In genomic region chr17:44757918-44758413, GRCh38 we compare ENCODE assay signal across 14 cellular contexts. TPM values are rescaled to one million over a fixed set of nuclear protein-coding genes. Genes with fewer than 3 reads are reported as not detected.
DNase-seq lines count a peak whose midpoint lies in the region; ATAC-seq, FAIRE-seq and TF ChIP-seq lines count a peak whose summit lies in the region.
"Had no signal": no experiment of that assay in that cellular context is flagged by ENCODE, and none has a peak within 500 bp of the region (broad histone marks: within the 10 kb centered on the region; RNA-seq: fewer than 3 reads in every experiment).

No MANE protein-coding gene starts in this region.

- intact Hi-C loops in naive thymus-derived CD4-positive, alpha-beta T cell (cut with micrococcal nuclease), result no loop called here

- peaks cover 0 to 15% of the 10 kb centered on the region in 2 donors for H3K27me3 ChIP-seq in naive thymus-derived CD4-positive, alpha-beta T cell (ENCODE audit: control insufficient read depth in 2 of 2, insufficient read depth in 2 of 2, low read length in 2 of 2)

- H3K4me2 ChIP-seq in A549, result peak overlapping the region; percentile 100; the same call in 1 of the 3 replicates

- CTCF ChIA-PET in A549 (lab: Yijun Ruan, JAX), result interaction anchor here (1.0 to 5.4 kb wide), 5 partner anchors 16 to 120 kb away, joined by 3 to 27 read pairs (median 15); no protein-coding TSS in a partner anchor
- CTCF ChIA-PET in naive thymus-derived CD4-positive, alpha-beta T cell (lab: Charles Lee), result no interaction called here

- no peak for TF ChIP-seq POLR2A in A549 (IDR thresholded peaks at IDR 0.05; ENCODE audit: low read length)

- H3K9me3 ChIP-seq in A549, result no peaks in the 10 kb centered on the region
- H3K9me3 ChIP-seq in naive thymus-derived CD4-positive, alpha-beta T cell (ENCODE audit: control insufficient read depth in 2 of 3, low read length in 3 of 3), result no peaks in the 10 kb centered on the region

- WGBS in A549 (ENCODE audit: missing lambda C conversion rate), result 76% methylated on average over 5 of the region's 5 CpGs

- no peak for FAIRE-seq in A549 (lab: Jason Lieb, UNC)
- FAIRE-seq: G401.6 had no signal

- H3K27me3 Mint-ChIP-seq in chondrocyte (ENCODE audit: low read depth), result no peaks in the 10 kb centered on the region
- H3K27me3 Mint-ChIP-seq in naive thymus-derived CD4-positive, alpha-beta T cell, result peaks cover 26 to 40% (median 27%) of the 10 kb centered on the region in 5 donors

- TF ChIP-seq CTCF in A549 (IDR thresholded peaks at IDR 0.05) (no peak), GM20000 (IDR thresholded peaks at IDR 0.05; ENCODE audit: extremely low read depth, missing control alignments) (no peak), chondrocyte (IDR thresholded peaks at IDR 0.05) (no peak)

- ATAC-seq in A549 (peak; percentile 4 to 12; a peak in 5 of 6 replicates), GM21528 (IDR thresholded peaks at IDR 0.05; ENCODE audit: low FRiP score, unreplicated experiment) (no peak)
- ATAC-seq in naive thymus-derived CD4-positive, alpha-beta T cell, result no peak

- H3K4me1 Mint-ChIP-seq in chondrocyte (ENCODE audit: low read depth), result peaks cover 2% of the 10 kb centered on the region
- peaks cover 0 to 4% (median 2%) of the 10 kb centered on the region in 7 donors for H3K4me1 Mint-ChIP-seq in naive thymus-derived CD4-positive, alpha-beta T cell
- H3K4me1 Mint-ChIP-seq: activated CD4-positive, alpha-beta T cell treated with anti-CD3 and anti-CD28 coated beads for 36 hours had no signal

- no peaks in the 10 kb centered on the region for H3K36me3 Mint-ChIP-seq in chondrocyte (ENCODE audit: low read depth)
- H3K36me3 Mint-ChIP-seq in naive thymus-derived CD4-positive, alpha-beta T cell, result no peaks in the 10 kb centered on the region

- no peaks in the 10 kb centered on the region for H3K36me3 ChIP-seq in naive thymus-derived CD4-positive, alpha-beta T cell (ENCODE audit: control insufficient read depth in 2 of 3, insufficient read depth in 3 of 3, low read length in 3 of 3)

- peak overlapping the region; percentile 64; the same call in 1 of the 3 replicates for H3K4me3 ChIP-seq in A549
- H3K4me3 ChIP-seq in naive thymus-derived CD4-positive, alpha-beta T cell (ENCODE audit: low read length), result no peak overlapping the region

- peaks cover 10% of the 10 kb centered on the region; the same call in 1 of the 3 replicates for H3K4me1 ChIP-seq in A549
- peaks cover 0 to 4% of the 10 kb centered on the region in 2 donors for H3K4me1 ChIP-seq in naive thymus-derived CD4-positive, alpha-beta T cell (ENCODE audit: control insufficient read depth in 2 of 2, insufficient read depth in 2 of 2, low read length in 2 of 2)

- POLR2A ChIA-PET in A549 (lab: Yijun Ruan, JAX), result no interaction called here
- POLR2A ChIA-PET in naive thymus-derived CD4-positive, alpha-beta T cell (lab: Charles Lee), result no interaction called here

- no peaks in the 10 kb centered on the region for H3K9me3 Mint-ChIP-seq in chondrocyte (ENCODE audit: low read depth)
- no peaks in the 10 kb centered on the region for H3K9me3 Mint-ChIP-seq in naive thymus-derived CD4-positive, alpha-beta T cell

- no peak overlapping the region for H3K27ac Mint-ChIP-seq in chondrocyte (ENCODE audit: unreplicated experiment)
- no peak overlapping the region for H3K27ac Mint-ChIP-seq in naive thymus-derived CD4-positive, alpha-beta T cell
- H3K27ac Mint-ChIP-seq: activated CD4-positive, alpha-beta T cell treated with anti-CD3 and anti-CD28 coated beads for 36 hours had no signal

- no peak for TF ChIP-seq RAD21 in A549 (conservative IDR thresholded peaks at IDR 0.05 in 1 of 2, IDR thresholded peaks at IDR 0.05 in 1 of 2)

- DNase-seq in A549 (ENCODE audit: low read depth in 1 of 2, low spot score in 1 of 2) (no peak), GM20000 (ENCODE audit: low spot score) (peak; percentile 38), chondrocyte (ENCODE audit: low spot score) (no peak), EL (no peak), D341Med (ENCODE audit: low spot score) (no peak), NCI-H226 (no peak)
- DNase-seq in naive thymus-derived CD4-positive, alpha-beta T cell, result no peak
- DNase-seq: activated CD4-positive, alpha-beta T cell treated with anti-CD3 and anti-CD28 coated beads for 36 hours; activated gamma-delta T cell; AML-193; erythroblast; NCI-H1105 had no signal

- peak overlapping the region; percentile 50 for H3K4me3 Mint-ChIP-seq in chondrocyte (ENCODE audit: unreplicated experiment)
- H3K4me3 Mint-ChIP-seq in naive thymus-derived CD4-positive, alpha-beta T cell, result peak overlapping the region; percentile 14 to 80 (median 64)
- H3K4me3 Mint-ChIP-seq: activated CD4-positive, alpha-beta T cell treated with anti-CD3 and anti-CD28 coated beads for 36 hours had no signal

- H3K27ac ChIP-seq in A549, result no peak overlapping the region
- no peak overlapping the region for H3K27ac ChIP-seq in naive thymus-derived CD4-positive, alpha-beta T cell (ENCODE audit: low read depth, low read length)

- no peak for TF ChIP-seq EP300 in A549 (IDR thresholded peaks at IDR 0.05)

TF ChIP-seq in A549, 52 proteins besides CTCF, POLR2A, EP300 and RAD21:
- TF ChIP-seq HOXB13 (CRISPR knock-in tag; IDR thresholded peaks at IDR 0.05; ENCODE audit: low read depth), result no peak
- no peak for TF ChIP-seq MYC (IDR thresholded peaks at IDR 0.05; ENCODE audit: borderline replicate concordance, low read length)
- TF ChIP-seq MAFK (IDR thresholded peaks at IDR 0.05; ENCODE audit: partially characterized antibody), result no peak
- no peak for TF ChIP-seq FOSB (CRISPR knock-in tag; IDR thresholded peaks at IDR 0.05)
- no peak for TF ChIP-seq NFE2L2 (conservative IDR thresholded peaks at IDR 0.05; ENCODE audit: low read length)
- no peak for TF ChIP-seq ELK1 (IDR thresholded peaks at IDR 0.05; ENCODE audit: low read depth, low read length)
- no peak for TF ChIP-seq BHLHE40 (IDR thresholded peaks at IDR 0.05; ENCODE audit: low read depth, low read length)
- TF ChIP-seq ZFP36 (IDR thresholded peaks at IDR 0.05; ENCODE audit: borderline replicate concordance, partially characterized antibody), result no peak
- TF ChIP-seq GATA3 (IDR thresholded peaks at IDR 0.05; ENCODE audit: borderline replicate concordance), result no peak
- TF ChIP-seq HDAC2 (IDR thresholded peaks at IDR 0.05), result no peak
- TF ChIP-seq CHD4 (IDR thresholded peaks at IDR 0.05; ENCODE audit: borderline replicate concordance), result no peak
- no peak for TF ChIP-seq FOXS1 (CRISPR knock-in tag; IDR thresholded peaks at IDR 0.05)

RNA-seq across cellular contexts. Expression of gene ADAM11, which starts 0.8 kb away (rescaled TPM):
- polyA plus RNA-seq in A549 (2011; rRNA removed) (0.75 and 0.79 TPM in 2 replicates), A549 (2017; fragmentation: RNase III; extraction: RNeasy Plus Mini Kit Qiagen cat#74134 plus additional on column Dnase treatment) (2.0 to 2.7 TPM (median 2.1 TPM) in 3 replicates)
- 2.3 and 2.7 TPM in 2 replicates for polyA plus RNA-seq in A549 (2012; cell fraction: cytosol; rRNA removed)
- polyA plus RNA-seq in A549 (2012; cell fraction: nucleus; rRNA removed), result 14.4 and 15.1 TPM in 2 replicates
- polyA minus RNA-seq in A549 (2011; rRNA and poly(A)+ RNA removed), result 1.1 and 1.2 TPM in 2 replicates
- total RNA-seq in chondrocyte, result 0.44 to 0.49 TPM (median 0.47 TPM) in 3 replicates
- 1 to 10 TPM in 1 of 5 experiments, under 1 TPM in 4; 0.22 to 1.5 (median 0.66) TPM for total RNA-seq in naive thymus-derived CD4-positive, alpha-beta T cell
- under 1 TPM in 1 of 2 donors, not detected in 1; 0.08 TPM for polyA plus RNA-seq in naive thymus-derived CD4-positive, alpha-beta T cell

RNA-seq across cellular contexts. Expression of gene DBF4B, which starts 49.5 kb away (rescaled TPM):
- polyA plus RNA-seq in A549 (2011; rRNA removed) (16.5 and 16.9 TPM in 2 replicates), A549 (2017; fragmentation: RNase III; extraction: RNeasy Plus Mini Kit Qiagen cat#74134 plus additional on column Dnase treatment) (27.5 to 32.3 TPM (median 30.1 TPM) in 3 replicates)
- polyA plus RNA-seq in A549 (2012; cell fraction: cytosol; rRNA removed), result 26.0 and 32.2 TPM in 2 replicates
- polyA plus RNA-seq in A549 (2012; cell fraction: nucleus; rRNA removed), result 89.2 and 99.4 TPM in 2 replicates
- polyA minus RNA-seq in A549 (2011; rRNA and poly(A)+ RNA removed), result 18.9 and 19.3 TPM in 2 replicates
- total RNA-seq in chondrocyte, result 4.8 to 7.2 TPM (median 5.5 TPM) in 3 replicates
- 10 to 100 TPM in 1 of 5 experiments, 1 to 10 TPM in 4; 2.8 to 23.1 (median 7.8) TPM for total RNA-seq in naive thymus-derived CD4-positive, alpha-beta T cell
- polyA plus RNA-seq in naive thymus-derived CD4-positive, alpha-beta T cell, result under 1 TPM; 0.35 to 0.70 TPM

Comparison
In these comparisons a context has a peak if more than half of its experiments do, and no peak if none do; other contexts are left out.
1. ATAC-seq: peak in A549 (2 of 2); none in naive thymus-derived CD4-positive, alpha-beta T cell (single experiment) and GM21528 (single experiment).